ENCODE assay signal across 9 cellular contexts in genomic region chr11:70448983-70449567, GRCh38. TPM values are rescaled to one million over a fixed set of nuclear protein-coding genes. Genes with fewer than 3 reads are reported as not detected.
DNase-seq lines count a peak whose midpoint lies in the region; ATAC-seq and TF ChIP-seq lines count a peak whose summit lies in the region.
"Had no signal": no experiment of that assay in that cellular context is flagged by ENCODE, and none has a peak within 500 bp of the region (broad histone marks: within the 10 kb centered on the region; RNA-seq: fewer than 3 reads in every experiment).

No MANE protein-coding gene starts in this region.

- H3K36me3 ChIP-seq in OCI-LY1 (ENCODE audit: insufficient read depth, low read length), result no peaks in the 10 kb centered on the region
- no peaks in the 10 kb centered on the region for H3K36me3 ChIP-seq in CD8-positive, alpha-beta memory T cell (ENCODE audit: insufficient read depth, low read length)

- CTCF ChIA-PET in CD8-positive, alpha-beta memory T cell (lab: Charles Lee), result interaction anchor here (1.4 kb wide), 1 partner anchor 22 kb away, joined by 3 read pairs; no protein-coding TSS in a partner anchor

- DNase-seq in AG09309 (ENCODE audit: low read depth), result no peak
- DNase-seq in GM10266 (ENCODE audit: extremely low spot score), result no peak
- DNase-seq in fibroblast of pulmonary artery (ENCODE audit: low read depth), result no peak
- DNase-seq in CD8-positive, alpha-beta memory T cell, result no peak
- no peak for DNase-seq in NCI-H226
- no peak for DNase-seq in NCI-H1092 (lab: John Stamatoyannopoulos, UW)
- DNase-seq: NCI-H1417 had no signal

- H4K20me1 ChIP-seq in OCI-LY1 (ENCODE audit: insufficient read depth, low read length), result no peaks in the 10 kb centered on the region

- H3K4me1 Mint-ChIP-seq in CD8-positive, alpha-beta memory T cell, result no peaks in the 10 kb centered on the region

- H3K36me3 Mint-ChIP-seq in CD8-positive, alpha-beta memory T cell, result peaks cover 0 to 21% (median 2%) of the 10 kb centered on the region in 3 donors

- no peak overlapping the region for H2AFZ ChIP-seq in OCI-LY1 (ENCODE audit: low read length)

- H3K27me3 ChIP-seq in OCI-LY1 (ENCODE audit: insufficient read depth, low read length), result no peaks in the 10 kb centered on the region
- H3K27me3 ChIP-seq in CD8-positive, alpha-beta memory T cell (ENCODE audit: insufficient read depth, low read length, poor library complexity, severe bottlenecking), result no peaks in the 10 kb centered on the region

- peaks cover 18 to 35% (median 30%) of the 10 kb centered on the region in 5 donors for H3K9me3 Mint-ChIP-seq in CD8-positive, alpha-beta memory T cell

- H3K9ac ChIP-seq in OCI-LY1 (ENCODE audit: low read length), result no peak overlapping the region

- H3K9me2 ChIP-seq in OCI-LY1 (ENCODE audit: low read depth, low read length), result no peaks in the 10 kb centered on the region

- H3K4me2 ChIP-seq in OCI-LY1 (ENCODE audit: low read length), result no peak overlapping the region

- H3K4me3 Mint-ChIP-seq in CD8-positive, alpha-beta memory T cell, result no peak overlapping the region

- no peaks in the 10 kb centered on the region for H3F3A ChIP-seq in OCI-LY1 (ENCODE audit: insufficient read depth, low read length)

- no peak for ATAC-seq in HG03139 (IDR thresholded peaks at IDR 0.05; ENCODE audit: unreplicated experiment)

- TF ChIP-seq CTCF in AG09309 (IDR thresholded peaks at IDR 0.05; ENCODE audit: control insufficient read depth, insufficient read depth, low read depth, low read length, missing control alignments), result peak; percentile 43
- TF ChIP-seq CTCF in GM10266 (IDR thresholded peaks at IDR 0.05; ENCODE audit: control insufficient read depth, insufficient read depth, low read depth, missing control alignments), result peak; percentile 21
- peak; percentile 55 for TF ChIP-seq CTCF in OCI-LY1 (IDR thresholded peaks at IDR 0.05; ENCODE audit: low read length)
- peak; percentile 51 for TF ChIP-seq CTCF in fibroblast of pulmonary artery (IDR thresholded peaks at IDR 0.05; ENCODE audit: low read length, missing control alignments)

- no peaks in the 10 kb centered on the region for H3K79me2 ChIP-seq in OCI-LY1 (ENCODE audit: insufficient read depth, low read length)

- H3K27me3 Mint-ChIP-seq in CD8-positive, alpha-beta memory T cell, result peaks cover 5 to 12% of the 10 kb centered on the region in 2 donors

- peaks cover 13% of the 10 kb centered on the region; the same call in 1 of the 2 replicates for H3K9me3 ChIP-seq in OCI-LY1 (ENCODE audit: low read length)
- peaks cover 5% of the 10 kb centered on the region for H3K9me3 ChIP-seq in CD8-positive, alpha-beta memory T cell (ENCODE audit: low read length)

- no peaks in the 10 kb centered on the region for H3K4me1 ChIP-seq in OCI-LY1 (ENCODE audit: insufficient read depth, low read length, severe bottlenecking)
- no peaks in the 10 kb centered on the region for H3K4me1 ChIP-seq in CD8-positive, alpha-beta memory T cell (ENCODE audit: insufficient read depth, low read length)

- H3K27ac ChIP-seq in OCI-LY1 (ENCODE audit: low read depth, low read length, poor library complexity, severe bottlenecking), result no peak overlapping the region
- no peak overlapping the region for H3K27ac ChIP-seq in CD8-positive, alpha-beta memory T cell (ENCODE audit: low read depth, low read length)

- no peak overlapping the region for H3K4me3 ChIP-seq in AG09309 (ENCODE audit: control insufficient read depth, low read depth, low read length)
- no peak overlapping the region for H3K4me3 ChIP-seq in OCI-LY1 (ENCODE audit: low read depth, low read length, poor library complexity, severe bottlenecking)
- H3K4me3 ChIP-seq in fibroblast of pulmonary artery (replicated peaks; ENCODE audit: low read depth, low read length), result no peak overlapping the region
- H3K4me3 ChIP-seq in CD8-positive, alpha-beta memory T cell (ENCODE audit: low read length), result no peak overlapping the region

- POLR2A ChIA-PET in CD8-positive, alpha-beta memory T cell (lab: Charles Lee), result no interaction called here

- no peak overlapping the region for H3K27ac Mint-ChIP-seq in CD8-positive, alpha-beta memory T cell

RNA-seq across cellular contexts. Expression of gene CTTN, which starts 50.7 kb away (rescaled TPM):
- total RNA-seq in CD8-positive, alpha-beta memory T cell, result 10 to 100 TPM; 17.0 to 19.3 TPM
- polyA plus RNA-seq in CD8-positive, alpha-beta memory T cell, result not detected
